ENCODE assay signal across 21 cellular contexts in genomic region chr11:108101090-108101775, GRCh38.
"Had no signal": no experiment of that assay in that cellular context is flagged by ENCODE, and none has a peak within 500 bp of the region (broad histone marks: within the 10 kb centered on the region; RNA-seq: fewer than 3 reads in every experiment).

No MANE protein-coding gene starts in this region.

- H3K4me1 ChIP-seq: gastrocnemius medialis, SJCRH30 had no signal

- H3K9me3 ChIP-seq: gastrocnemius medialis, mucosa of descending colon, SJCRH30 had no signal

- FAIRE-seq: islet of Langerhans had no signal

- DNase-seq: activated CD4-positive, alpha-beta T cell treated with anti-CD3 and anti-CD28 coated beads, Interleukin-2, amount 50 U/mL, for 4 hours; activated CD8-positive, alpha-beta memory T cell treated with anti-CD3 and anti-CD28 coated beads, Interleukin-2, amount 10 ng/mL, durations not matched to agents 7 days and 5 days; activated gamma-delta T cell treated with Interleukin-2 at 50 U/mL for 16 hours; activated naive CD8-positive, alpha-beta T cell treated with anti-CD3 and anti-CD28 coated beads, Interleukin-2, amount 10 ng/mL, durations not matched to agents 7 days and 5 days; activated T-cell treated with anti-CD3 and anti-CD28 coated beads, Interleukin-2, amount 50 U/mL, for 48 hours; anterior cingulate cortex; dermis blood vessel endothelial cell; effector memory CD8-positive, alpha-beta T cell; gastrocnemius medialis; mucosa of descending colon; naive thymus-derived CD8-positive, alpha-beta T cell; posterior cingulate gyrus; SJCRH30; stimulated activated CD4-positive, alpha-beta T cell treated with anti-CD3 and anti-CD28 coated beads, Interleukin-15, amount 100 ng/mL, for 24 hours; stimulated activated CD4-positive, alpha-beta T cell treated with anti-CD3 and anti-CD28 coated beads, Interleukin-4, amount 100 ng/mL, for 24 hours; stimulated activated naive CD4-positive, alpha-beta T cell treated with Interleukin-2 at 50 U/mL for 16 hours had no signal

- H3K4me3 ChIP-seq: gastrocnemius medialis, mucosa of descending colon, SJCRH30, skin epidermis had no signal

- ATAC-seq: activated CD4-positive, CD25-positive, alpha-beta regulatory T cell treated with anti-CD3 and anti-CD28 coated beads, Interleukin-2, amount 50 U/mL, for 24 hours; activated CD8-positive, alpha-beta memory T cell treated with anti-CD3 and anti-CD28 coated beads, Interleukin-2, amount 10 ng/mL, durations not matched to agents 7 days and 5 days; effector memory CD8-positive, alpha-beta T cell; gastrocnemius medialis; left lobe of liver; mucosa of descending colon; naive thymus-derived CD8-positive, alpha-beta T cell had no signal

- H3K4me1 Mint-ChIP-seq: activated CD8-positive, alpha-beta memory T cell treated with anti-CD3 and anti-CD28 coated beads, Interleukin-2, amount 10 ng/mL, durations not matched to agents 7 days and 5 days; activated naive CD8-positive, alpha-beta T cell treated with anti-CD3 and anti-CD28 coated beads, Interleukin-2, amount 10 ng/mL, durations not matched to agents 7 days and 5 days; naive thymus-derived CD8-positive, alpha-beta T cell had no signal

- H3K4me3 Mint-ChIP-seq: activated CD8-positive, alpha-beta memory T cell treated with anti-CD3 and anti-CD28 coated beads, Interleukin-2, amount 10 ng/mL, durations not matched to agents 7 days and 5 days; activated naive CD8-positive, alpha-beta T cell treated with anti-CD3 and anti-CD28 coated beads, Interleukin-2, amount 10 ng/mL, durations not matched to agents 7 days and 5 days; effector memory CD8-positive, alpha-beta T cell; naive thymus-derived CD8-positive, alpha-beta T cell; type B pancreatic cell had no signal

- H3K9me3 Mint-ChIP-seq: activated naive CD8-positive, alpha-beta T cell treated with anti-CD3 and anti-CD28 coated beads, Interleukin-2, amount 10 ng/mL, durations not matched to agents 7 days and 5 days; effector memory CD8-positive, alpha-beta T cell; naive thymus-derived CD8-positive, alpha-beta T cell; type B pancreatic cell had no signal

- H3K27ac ChIP-seq: gastrocnemius medialis, SJCRH30, skin epidermis had no signal

- H3K27ac Mint-ChIP-seq: activated CD8-positive, alpha-beta memory T cell treated with anti-CD3 and anti-CD28 coated beads, Interleukin-2, amount 10 ng/mL, durations not matched to agents 7 days and 5 days; activated naive CD8-positive, alpha-beta T cell treated with anti-CD3 and anti-CD28 coated beads, Interleukin-2, amount 10 ng/mL, durations not matched to agents 7 days and 5 days; type B pancreatic cell had no signal

- H3K27me3 Mint-ChIP-seq: activated CD8-positive, alpha-beta memory T cell treated with anti-CD3 and anti-CD28 coated beads, Interleukin-2, amount 10 ng/mL, durations not matched to agents 7 days and 5 days; activated naive CD8-positive, alpha-beta T cell treated with anti-CD3 and anti-CD28 coated beads, Interleukin-2, amount 10 ng/mL, durations not matched to agents 7 days and 5 days; effector memory CD8-positive, alpha-beta T cell; naive thymus-derived CD8-positive, alpha-beta T cell; type B pancreatic cell had no signal

- H3K27me3 ChIP-seq: gastrocnemius medialis, SJCRH30 had no signal
